Comparison of ENCODE assay signal across 8 cellular contexts in the genomic region with DNA sequence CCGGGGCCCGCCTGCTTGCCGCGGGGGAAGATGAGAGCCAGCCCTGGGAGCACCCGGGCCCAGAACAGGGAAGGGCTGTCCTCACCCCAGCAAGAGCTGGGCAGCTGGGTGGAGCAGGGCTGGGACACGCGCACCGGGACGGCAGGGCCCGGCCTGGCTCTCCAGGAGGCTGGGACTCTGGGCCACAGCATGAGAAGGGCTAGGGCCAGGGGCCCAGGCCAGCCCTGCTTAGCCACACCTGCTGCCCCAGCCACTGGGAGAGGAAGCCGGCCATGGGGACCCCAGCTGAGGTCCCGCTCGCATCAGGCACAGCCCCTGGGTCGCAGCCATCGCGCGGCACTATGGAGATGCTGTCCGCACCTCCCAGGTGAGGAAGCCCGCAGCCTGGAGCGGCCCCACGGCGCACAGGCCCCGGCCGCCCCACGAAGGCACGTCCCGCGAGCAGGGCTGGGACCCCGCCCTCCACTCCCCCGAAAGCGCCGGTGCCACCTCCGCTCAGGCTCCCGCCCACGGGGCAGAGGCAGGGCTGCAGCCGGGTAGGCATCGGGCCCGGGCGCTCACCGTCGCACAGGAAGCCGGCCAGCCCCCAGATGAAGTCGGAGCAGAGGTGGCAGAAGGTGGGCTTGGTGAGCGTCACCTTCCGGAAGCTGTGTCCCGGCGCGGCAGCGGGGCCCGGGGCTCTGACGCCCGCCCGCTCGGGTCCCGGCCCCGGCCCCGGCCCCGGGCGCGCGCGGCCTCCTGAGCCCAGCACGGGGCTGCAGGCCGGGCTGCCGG. TPM values are rescaled to one million over a fixed set of nuclear protein-coding genes. Genes with fewer than 3 reads are reported as not detected.
DNase-seq lines count a peak whose midpoint lies in the region; ATAC-seq and TF ChIP-seq lines count a peak whose summit lies in the region.

No MANE protein-coding gene starts in this region.

- peak overlapping the region; percentile 63 for H3K4me3 Mint-ChIP-seq in activated CD4-positive, alpha-beta T cell treated with anti-CD3 and anti-CD28 coated beads, Interleukin-2, amount 10 ng/mL, durations not matched to agents 7 days and 5 days
- peak overlapping the region in 7 of 8 donors; percentile 49 to 78 (median 61) for H3K4me3 Mint-ChIP-seq in naive B cell

- TF ChIP-seq CTCF in stomach (IDR thresholded peaks at IDR 0.05): no peak

- WGBS in stomach, 5 donors: 0 to 2% (median 1%) methylated on average over 10 to 65 of the region's 65 CpGs

- intact Hi-C loops in Right ventricle myocardium inferior (cut with DNase I) (no loop called here), cardiac septum (cut with DNase I) (loop anchor here (5.0 kb wide), 1 partner anchor 41 kb away; a partner anchor contains a TSS), stomach (cut with DNase I; ENCODE audit: low total_unique reads) (loop anchor here (5.0 kb wide), 1 partner anchor 36 kb away; no protein-coding TSS in a partner anchor)

- no peak overlapping the region for H3K27ac Mint-ChIP-seq in activated CD4-positive, alpha-beta T cell treated with anti-CD3 and anti-CD28 coated beads, Interleukin-2, amount 10 ng/mL, durations not matched to agents 7 days and 5 days
- H3K27ac Mint-ChIP-seq in naive B cell: no peak overlapping the region

- H3K36me3 ChIP-seq in stomach: no peaks in the 10 kb centered on the region

- TF ChIP-seq POLR2A in stomach (IDR thresholded peaks at IDR 0.05): no peak

- CTCF ChIA-PET in activated CD4-positive, alpha-beta T cell treated with anti-CD3 and anti-CD28 coated beads, Interleukin-2, amount 10 ng/mL, durations not matched to agents 7 days and 5 days (lab: Charles Lee): interaction anchor here (1.0 kb wide), 1 partner anchor 14 kb away, joined by 3 read pairs; a partner anchor contains a TSS

- ATAC-seq in Right ventricle myocardium inferior: no peak
- peak; percentile 19 for ATAC-seq in HG03457 (IDR thresholded peaks at IDR 0.05; ENCODE audit: unreplicated experiment)
- peak; percentile 51 to 56 for ATAC-seq in naive B cell (ENCODE audit: low read depth in 2 of 2)

- H3K27ac ChIP-seq in stomach: peak overlapping the region in 3 of 5 donors; percentile 43 to 76 (median 58)

- no peaks in the 10 kb centered on the region for H3K27me3 Mint-ChIP-seq in activated CD4-positive, alpha-beta T cell treated with anti-CD3 and anti-CD28 coated beads, Interleukin-2, amount 10 ng/mL, durations not matched to agents 7 days and 5 days
- no peaks in the 10 kb centered on the region for H3K27me3 Mint-ChIP-seq in naive B cell

- H3K4me1 Mint-ChIP-seq in activated CD4-positive, alpha-beta T cell treated with anti-CD3 and anti-CD28 coated beads, Interleukin-2, amount 10 ng/mL, durations not matched to agents 7 days and 5 days: peaks cover 15% of the 10 kb centered on the region
- H3K4me1 Mint-ChIP-seq in naive B cell: peaks cover 2 to 10% (median 4%) of the 10 kb centered on the region in 3 donors

- no peaks in the 10 kb centered on the region for H3K36me3 Mint-ChIP-seq in activated CD4-positive, alpha-beta T cell treated with anti-CD3 and anti-CD28 coated beads, Interleukin-2, amount 10 ng/mL, durations not matched to agents 7 days and 5 days (ENCODE audit: low read depth)
- H3K36me3 Mint-ChIP-seq in naive B cell: no peaks in the 10 kb centered on the region

- H3K4me3 ChIP-seq in stomach: peak overlapping the region; percentile 75 to 98 (median 78)

- TF ChIP-seq EP300 in stomach (IDR thresholded peaks at IDR 0.05): no peak

- H3K9me3 ChIP-seq in stomach: no peaks in the 10 kb centered on the region

- peaks cover 0 to 13% (median 0%) of the 10 kb centered on the region in 3 donors for H3K27me3 ChIP-seq in stomach

- peak; percentile 69 for DNase-seq in Right ventricle myocardium inferior (ENCODE audit: missing footprints)
- no peak for DNase-seq in cardiac septum (ENCODE audit: low spot score)
- peak; percentile 55 for DNase-seq in activated CD4-positive, alpha-beta T cell treated with anti-CD3 and anti-CD28 coated beads, Interleukin-2, amount 10 ng/mL, durations not matched to agents 7 days and 5 days
- peak; percentile 48 for DNase-seq in effector CD8-positive, alpha-beta T cell (lab: John Stamatoyannopoulos, UW)
- DNase-seq in naive B cell: peak; percentile 56
- DNase-seq in stomach: peak; percentile 39
- DNase-seq in NCI-H2196 (lab: John Stamatoyannopoulos, UW; ENCODE audit: unreplicated experiment): no peak

- H3K4me1 ChIP-seq in stomach: peaks cover 35 to 55% (median 47%) of the 10 kb centered on the region in 4 donors

- POLR2A ChIA-PET in activated CD4-positive, alpha-beta T cell treated with anti-CD3 and anti-CD28 coated beads, Interleukin-2, amount 10 ng/mL, durations not matched to agents 7 days and 5 days (lab: Charles Lee): no interaction called here

- no peaks in the 10 kb centered on the region for H3K9me3 Mint-ChIP-seq in activated CD4-positive, alpha-beta T cell treated with anti-CD3 and anti-CD28 coated beads, Interleukin-2, amount 10 ng/mL, durations not matched to agents 7 days and 5 days
- H3K9me3 Mint-ChIP-seq in naive B cell: no peaks in the 10 kb centered on the region

RNA-seq across cellular contexts. Expression of a gene that starts 0.5 kb away (rescaled TPM):
- total RNA-seq in Right ventricle myocardium inferior (3.8 TPM), cardiac septum (5.2 TPM), stomach (100 to 1,000 TPM in 1 of 5 donors, 10 to 100 TPM in 1, 1 to 10 TPM in 3; 5.8 to 176 (median 8.8) TPM)
- total RNA-seq in activated CD4-positive, alpha-beta T cell treated with anti-CD3 and anti-CD28 coated beads, Interleukin-2, amount 10 ng/mL, durations not matched to agents 7 days and 5 days: 10 to 100 TPM; 20.5 to 21.3 TPM
- polyA plus RNA-seq in naive B cell (ENCODE audit: low read depth in 6 of 6) (10 to 100 TPM in 1 of 6 donors, 1 to 10 TPM in 5; 1.6 to 11.9 (median 4.1) TPM), stomach (1 to 10 TPM; 3.8 to 6.6 (median 5.4) TPM)

RNA-seq across cellular contexts. Expression of a gene that starts 14.0 kb away (rescaled TPM):
- total RNA-seq in Right ventricle myocardium inferior: 8.6 TPM
- 12.9 TPM for total RNA-seq in cardiac septum
- 10 to 100 TPM; 35.0 to 43.3 TPM for total RNA-seq in activated CD4-positive, alpha-beta T cell treated with anti-CD3 and anti-CD28 coated beads, Interleukin-2, amount 10 ng/mL, durations not matched to agents 7 days and 5 days
- polyA plus RNA-seq in naive B cell (ENCODE audit: low read depth in 6 of 6): 1 to 10 TPM; 2.2 to 8.3 (median 3.3) TPM
- 100 to 1,000 TPM in 1 of 5 donors, 10 to 100 TPM in 3, 1 to 10 TPM in 1; 8.8 to 278 (median 92.4) TPM for total RNA-seq in stomach
- polyA plus RNA-seq in stomach: 10 to 100 TPM; 10.8 to 21.9 (median 15.4) TPM

RNA-seq across cellular contexts. Expression of a gene that starts 20.4 kb away (rescaled TPM):
- total RNA-seq in Right ventricle myocardium inferior (not detected), cardiac septum (0.22 TPM), stomach (1 to 10 TPM in 2 of 5 donors, under 1 TPM in 1, not detected in 2; 0.18 to 5.8 (median 3.5) TPM)
- total RNA-seq in activated CD4-positive, alpha-beta T cell treated with anti-CD3 and anti-CD28 coated beads, Interleukin-2, amount 10 ng/mL, durations not matched to agents 7 days and 5 days: under 1 TPM; 0.17 to 0.48 TPM
- polyA plus RNA-seq in naive B cell (ENCODE audit: low read depth in 6 of 6) (1 to 10 TPM in 2 of 6 donors, under 1 TPM in 3, not detected in 1; 0.22 to 4.3 (median 0.77) TPM), stomach (1 to 10 TPM in 1 of 3 donors, under 1 TPM in 1, not detected in 1; 0.68 to 8.9 TPM)

RNA-seq across cellular contexts. Expression of a gene that starts 38.6 kb away (rescaled TPM):
- total RNA-seq in Right ventricle myocardium inferior (21.0 TPM), cardiac septum (28.1 TPM), stomach (10 to 100 TPM in 3 of 5 donors, 1 to 10 TPM in 2; 3.5 to 42.7 (median 19.6) TPM)
- total RNA-seq in activated CD4-positive, alpha-beta T cell treated with anti-CD3 and anti-CD28 coated beads, Interleukin-2, amount 10 ng/mL, durations not matched to agents 7 days and 5 days: 10 to 100 TPM; 10.5 to 10.6 TPM
- polyA plus RNA-seq in naive B cell (ENCODE audit: low read depth in 6 of 6) (1 to 10 TPM in 2 of 6 donors, under 1 TPM in 3, not detected in 1; 0.22 to 2.3 (median 0.37) TPM), stomach (10 to 100 TPM in 1 of 3 donors, 1 to 10 TPM in 2; 5.8 to 10.3 (median 9.2) TPM)

RNA-seq across cellular contexts. Expression of a gene that starts 40.6 kb away (rescaled TPM):
- total RNA-seq in Right ventricle myocardium inferior: 17.4 TPM
- total RNA-seq in cardiac septum: 22.7 TPM
- 10 to 100 TPM; 38.6 to 51.7 TPM for total RNA-seq in activated CD4-positive, alpha-beta T cell treated with anti-CD3 and anti-CD28 coated beads, Interleukin-2, amount 10 ng/mL, durations not matched to agents 7 days and 5 days
- polyA plus RNA-seq in naive B cell (ENCODE audit: low read depth in 6 of 6): 10 to 100 TPM; 18.7 to 38.8 (median 24.1) TPM
- total RNA-seq in stomach: 10 to 100 TPM in 4 of 5 donors, 1 to 10 TPM in 1; 7.3 to 82.8 (median 20.1) TPM
- 10 to 100 TPM; 16.6 to 39.4 (median 18.9) TPM for polyA plus RNA-seq in stomach

Comparison
In these comparisons a context has a peak if more than half of its experiments do, and no peak if none do; other contexts are left out.
1. DNase-seq: peak in Right ventricle myocardium inferior (single experiment), activated CD4-positive, alpha-beta T cell treated with anti-CD3 and anti-CD28 coated beads, Interleukin-2, amount 10 ng/mL, durations not matched to agents 7 days and 5 days (single experiment), effector CD8-positive, alpha-beta T cell (single experiment), naive B cell (single experiment) and stomach (single experiment); none in cardiac septum (single experiment) and NCI-H2196 (single experiment).